ENCODE assay signal across 8 cellular contexts in the genomic region with DNA sequence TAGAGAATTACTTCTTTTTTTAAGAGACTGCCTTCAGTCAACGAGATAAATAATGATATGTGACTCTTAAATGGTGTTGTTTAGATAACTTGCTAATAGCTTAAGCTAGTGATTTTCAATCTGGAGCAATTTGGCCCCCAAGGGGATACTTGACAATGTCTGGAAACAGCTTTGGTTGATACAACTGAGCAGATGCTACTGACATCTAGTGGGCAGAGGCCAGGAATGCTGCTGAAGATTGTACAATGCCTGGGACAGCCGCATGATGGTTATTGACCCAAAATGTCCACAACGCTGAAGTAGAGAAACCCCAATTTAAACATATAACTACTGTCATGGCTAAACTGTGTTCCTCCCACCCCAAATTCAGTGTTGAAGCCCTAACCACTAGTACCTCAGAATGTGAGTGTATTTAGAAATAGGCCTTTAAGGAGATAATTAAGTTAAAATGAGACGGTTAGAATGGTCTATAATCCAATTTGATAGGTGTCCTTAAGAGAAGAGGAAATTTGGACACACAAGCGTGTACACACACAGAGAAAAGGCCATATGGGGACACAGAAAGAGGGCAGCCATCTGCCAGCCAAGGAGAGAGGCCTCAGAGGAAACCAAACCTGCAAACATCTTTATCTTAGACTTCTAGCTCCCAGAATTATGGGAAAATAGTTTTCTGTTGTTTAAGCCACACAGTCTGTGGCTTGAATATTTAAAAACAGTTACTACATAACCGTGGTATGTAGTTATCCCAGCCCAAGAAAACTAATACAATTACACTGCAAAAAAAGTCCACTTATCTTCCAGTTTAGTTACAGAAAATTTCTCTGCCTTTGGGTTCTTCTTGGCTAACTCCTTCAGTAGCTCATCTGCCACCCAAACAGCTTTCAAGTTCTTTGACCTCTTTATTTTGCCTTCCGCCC. TPM values are rescaled to one million over a fixed set of nuclear protein-coding genes. Genes with fewer than 3 reads are reported as not detected.
A peak's percentile ranks its signal among the peaks of the same experiment; 100 is the strongest.
DNase-seq lines count a peak whose midpoint lies in the region; ATAC-seq and TF ChIP-seq lines count a peak whose summit lies in the region.

No MANE protein-coding gene starts in this region.

- no peaks in the 10 kb centered on the region for H3K36me3 ChIP-seq in CD4-positive, alpha-beta memory T cell (ENCODE audit: insufficient read depth, low read length)
- no peaks in the 10 kb centered on the region for H3K36me3 ChIP-seq in right lobe of liver

- peak; percentile 49 to 51 (median 50) for DNase-seq in CD4-positive, alpha-beta memory T cell
- peak; percentile 66 for DNase-seq in NCI-H2196 (lab: John Stamatoyannopoulos, UW; ENCODE audit: unreplicated experiment)
- peak; percentile 89 for DNase-seq in choroid plexus epithelial cell (ENCODE audit: low read depth)
- peak in 2 of 3 donors; percentile 25 to 57 for DNase-seq in right lobe of liver
- DNase-seq in stimulated activated CD8-positive, alpha-beta memory T cell treated with anti-CD3 and anti-CD28 coated beads, Interleukin-12 subunit alpha, Interleukin-12 subunit beta, amount 100 ng/mL, for 4 hours (ENCODE audit: low read depth): peak; percentile 6

- H3K4me1 Mint-ChIP-seq in CD4-positive, alpha-beta memory T cell: no peaks in the 10 kb centered on the region

- TF ChIP-seq POLR2A in right lobe of liver (IDR thresholded peaks at IDR 0.05): no peak

- H3K4me3 Mint-ChIP-seq in CD4-positive, alpha-beta memory T cell: no peak overlapping the region

- H3K9me3 Mint-ChIP-seq in CD4-positive, alpha-beta memory T cell: no peaks in the 10 kb centered on the region

- H3K27ac ChIP-seq in CD4-positive, alpha-beta memory T cell (ENCODE audit: low read depth, low read length): no peak overlapping the region
- no peak overlapping the region for H3K27ac ChIP-seq in right lobe of liver

- H3K9me3 ChIP-seq in CD4-positive, alpha-beta memory T cell (ENCODE audit: control insufficient read depth in 1 of 2, low read length in 2 of 2): no peaks in the 10 kb centered on the region
- no peaks in the 10 kb centered on the region for H3K9me3 ChIP-seq in right lobe of liver

- intact Hi-C loops in CD4-positive, alpha-beta memory T cell (cut with micrococcal nuclease): loop anchor here (1.0 to 5.0 kb wide), 5 partner anchors 22 to 958 kb away; a partner anchor contains a TSS
- intact Hi-C loops in right lobe of liver (cut with DNase I): loop anchor here (5.0 kb wide), 1 partner anchor 148 kb away; a partner anchor contains a TSS

- peaks cover 3 to 9% of the 10 kb centered on the region in 2 donors for H3K27me3 Mint-ChIP-seq in CD4-positive, alpha-beta memory T cell

- no peaks in the 10 kb centered on the region for H3K4me1 ChIP-seq in CD4-positive, alpha-beta memory T cell (ENCODE audit: insufficient read depth, low read length)
- no peaks in the 10 kb centered on the region for H3K4me1 ChIP-seq in right lobe of liver

- H3K36me3 Mint-ChIP-seq in CD4-positive, alpha-beta memory T cell: no peaks in the 10 kb centered on the region

- 26% methylated on average over 7 of the region's 7 CpGs for WGBS in right lobe of liver (ENCODE audit: insufficient coverage, low coverage, low lambda C conversion rate, missing lambda C conversion rate)

- TF ChIP-seq CTCF in WI38 (IDR thresholded peaks at IDR 0.05; ENCODE audit: low read depth, low read length) (peak; percentile 90), choroid plexus epithelial cell (conservative IDR thresholded peaks at IDR 0.05; ENCODE audit: low read depth, low read length) (peak; percentile 96), right lobe of liver (IDR thresholded peaks at IDR 0.05) (peak; percentile 71 to 90 (median 85))

- CTCF ChIA-PET in CD4-positive, alpha-beta memory T cell (lab: Charles Lee; ENCODE audit: partially characterized antibody): interaction anchor here (0.7 to 7.1 kb wide), 28 partner anchors 10 to 945 kb away, joined by 3 to 186 read pairs (median 4); a partner anchor contains a TSS

- POLR2A ChIA-PET in CD4-positive, alpha-beta memory T cell (lab: Charles Lee; ENCODE audit: partially characterized antibody): interaction anchor here (2.9 kb wide), 1 partner anchor 148 kb away, joined by 18 read pairs; a partner anchor contains a TSS

- ATAC-seq in GM19035 (IDR thresholded peaks at IDR 0.05; ENCODE audit: unreplicated experiment) (peak; percentile 100), HG03139 (IDR thresholded peaks at IDR 0.05; ENCODE audit: unreplicated experiment) (peak; percentile 98), right lobe of liver (peak; percentile 99 to 100 (median 99))

- no peak overlapping the region for H3K4me3 ChIP-seq in CD4-positive, alpha-beta memory T cell (ENCODE audit: low read length in 2 of 2)
- H3K4me3 ChIP-seq in WI38 (ENCODE audit: low read depth, low read length): no peak overlapping the region
- no peak overlapping the region for H3K4me3 ChIP-seq in choroid plexus epithelial cell (ENCODE audit: low read depth, low read length)
- H3K4me3 ChIP-seq in right lobe of liver: no peak overlapping the region

- H3K27me3 ChIP-seq in CD4-positive, alpha-beta memory T cell (ENCODE audit: insufficient read depth, low read length): no peaks in the 10 kb centered on the region
- H3K27me3 ChIP-seq in right lobe of liver: no peaks in the 10 kb centered on the region

- no peak overlapping the region for H3K27ac Mint-ChIP-seq in CD4-positive, alpha-beta memory T cell

RNA-seq across cellular contexts. Expression of a gene that starts 22.2 kb away (rescaled TPM):
- total RNA-seq in CD4-positive, alpha-beta memory T cell: 1 to 10 TPM; 5.0 to 5.2 TPM
- 1 to 10 TPM; 2.0 to 2.1 TPM for polyA plus RNA-seq in CD4-positive, alpha-beta memory T cell
- 1 to 10 TPM; 1.9 to 3.5 (median 2.5) TPM for total RNA-seq in right lobe of liver

RNA-seq across cellular contexts. Expression of a gene that starts 22.3 kb away (rescaled TPM):
- 10 to 100 TPM; 35.9 to 39.9 TPM for total RNA-seq in CD4-positive, alpha-beta memory T cell
- polyA plus RNA-seq in CD4-positive, alpha-beta memory T cell: 1 to 10 TPM; 2.3 to 8.4 TPM
- 10 to 100 TPM; 23.5 to 52.2 (median 35.0) TPM for total RNA-seq in right lobe of liver

Comparison
In these comparisons a context has a peak if more than half of its experiments do, and no peak if none do; other contexts are left out.
1. DNase-seq: peak in every context shown above with its lines; median percentile 89 in choroid plexus epithelial cell; 66 in NCI-H2196; 50 in CD4-positive, alpha-beta memory T cell; 41 in right lobe of liver; 6 in stimulated activated CD8-positive, alpha-beta memory T cell treated with anti-CD3 and anti-CD28 coated beads, Interleukin-12 subunit alpha, Interleukin-12 subunit beta, amount 100 ng/mL, for 4 hours.